ENCODE assay signal across 8 cellular contexts in the genomic region with DNA sequence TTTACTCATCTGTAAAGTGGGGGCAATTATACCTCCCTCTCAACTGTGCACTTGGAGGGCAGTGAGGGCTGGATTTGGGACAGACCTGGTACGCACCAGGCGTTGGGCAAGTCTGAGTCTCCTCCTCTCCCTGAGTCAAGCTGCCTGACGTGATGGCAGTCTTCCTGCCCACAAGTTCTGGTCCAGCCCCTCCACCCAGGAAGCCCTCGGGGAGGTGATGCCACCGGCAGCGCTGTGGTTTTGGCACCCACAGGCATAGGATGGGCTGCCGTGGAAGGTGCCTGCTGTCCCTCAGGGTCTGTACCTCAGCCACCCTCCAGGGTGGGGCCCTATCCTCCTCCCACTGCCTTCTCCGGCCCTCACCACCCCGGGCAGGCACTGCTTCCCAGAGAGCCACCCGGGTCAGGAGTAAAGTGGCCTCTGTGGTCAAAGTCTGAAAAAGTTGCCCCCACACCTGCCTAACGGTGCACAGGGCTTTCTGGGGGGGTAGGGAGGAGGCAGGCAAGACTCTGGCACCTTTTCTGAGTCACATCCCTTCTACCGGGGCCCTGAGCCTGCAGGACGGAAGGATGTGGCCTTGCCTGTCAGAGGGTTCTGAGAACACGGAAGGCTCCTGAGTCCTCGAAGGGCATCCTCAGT. TPM values are rescaled to one million over a fixed set of nuclear protein-coding genes. Genes with fewer than 3 reads are reported as not detected.
A peak's percentile ranks its signal among the peaks of the same experiment; 100 is the strongest.
DNase-seq lines count a peak whose midpoint lies in the region; ATAC-seq, FAIRE-seq and TF ChIP-seq lines count a peak whose summit lies in the region.

No MANE protein-coding gene starts in this region.

- no peak overlapping the region for H3K4me3 Mint-ChIP-seq in CD14-positive monocyte

- no peak overlapping the region for H3K27ac ChIP-seq in kidney (ENCODE audit: low read depth in 2 of 2, low read length in 2 of 2)

- no peaks in the 10 kb centered on the region for H3K36me3 ChIP-seq in Loucy (ENCODE audit: insufficient read depth, low read length)
- H3K36me3 ChIP-seq in kidney (ENCODE audit: control insufficient read depth in 1 of 2, insufficient read depth in 2 of 2, low read length in 2 of 2) = no peaks in the 10 kb centered on the region

- no peak for ATAC-seq in GM21423 (IDR thresholded peaks at IDR 0.05; ENCODE audit: unreplicated experiment)

- H3K9ac ChIP-seq in Loucy (ENCODE audit: low read depth, low read length, poor library complexity, severe bottlenecking) (peak overlapping the region; percentile 77), kidney (ENCODE audit: low read length in 2 of 2) (no peak overlapping the region)

- H3K4me2 ChIP-seq in Loucy (ENCODE audit: low read depth, low read length, poor library complexity, severe bottlenecking) = peak overlapping the region; percentile 84

- no peaks in the 10 kb centered on the region for H3K9me3 ChIP-seq in Loucy (ENCODE audit: insufficient read depth, low read depth, low read length)
- H3K9me3 ChIP-seq in kidney (ENCODE audit: control insufficient read depth in 1 of 2, low read length in 2 of 2) = no peaks in the 10 kb centered on the region

- H3K4me3 ChIP-seq in Loucy (ENCODE audit: low read length, poor library complexity, severe bottlenecking) = peak overlapping the region; percentile 66
- no peak overlapping the region for H3K4me3 ChIP-seq in kidney (ENCODE audit: low read length in 2 of 2)

- no peaks in the 10 kb centered on the region for H3K9me2 ChIP-seq in Loucy (replicated peaks; ENCODE audit: low read depth, low read length)

- no peaks in the 10 kb centered on the region for H3K27me3 ChIP-seq in Loucy (ENCODE audit: insufficient read depth, low read length, poor library complexity, severe bottlenecking)

- peaks cover 2 to 14% (median 5%) of the 10 kb centered on the region in 3 donors for H3K27me3 Mint-ChIP-seq in CD14-positive monocyte (ENCODE audit: low read depth in 3 of 3)

- no peak overlapping the region for H3K27ac Mint-ChIP-seq in CD14-positive monocyte

- H3K4me1 Mint-ChIP-seq in CD14-positive monocyte = peaks cover 24% of the 10 kb centered on the region

- H3K9me3 Mint-ChIP-seq in CD14-positive monocyte = no peaks in the 10 kb centered on the region

- H2AFZ ChIP-seq in Loucy (ENCODE audit: low read length) = peak overlapping the region; percentile 10

- peaks cover 7 to 8% of the 10 kb centered on the region in 2 donors for H3K36me3 Mint-ChIP-seq in CD14-positive monocyte

- TF ChIP-seq CTCF in Loucy (conservative IDR thresholded peaks at IDR 0.05; ENCODE audit: low read length) = no peak
- TF ChIP-seq CTCF in kidney (IDR thresholded peaks at IDR 0.05; ENCODE audit: borderline replicate concordance, extremely low read depth, insufficient read depth) = no peak
- TF ChIP-seq CTCF in CD14-positive monocyte (IDR thresholded peaks at IDR 0.05) = no peak

- H3K4me1 ChIP-seq in Loucy (ENCODE audit: insufficient read depth, low read length, poor library complexity, severe bottlenecking) = peaks cover 64% of the 10 kb centered on the region
- no peaks in the 10 kb centered on the region for H3K4me1 ChIP-seq in kidney (ENCODE audit: control insufficient read depth in 1 of 2, insufficient read depth in 1 of 2, low read depth in 1 of 2, low read length in 2 of 2)

- no peak for FAIRE-seq in kidney (lab: Jason Lieb, UNC)

- intact Hi-C loops in kidney (cut with DNase I) = no loop called here
- intact Hi-C loops in CD14-positive monocyte (cut with micrococcal nuclease) = no loop called here

- no peaks in the 10 kb centered on the region for H4K20me1 ChIP-seq in Loucy (ENCODE audit: insufficient read depth, low read length, poor library complexity, severe bottlenecking)

- peaks cover 6% of the 10 kb centered on the region; the same call in 1 of the 2 replicates for H3K79me2 ChIP-seq in Loucy (ENCODE audit: insufficient read depth, low read length)

- H3F3A ChIP-seq in Loucy (ENCODE audit: low read depth) = peaks cover 4% of the 10 kb centered on the region; the same call in 1 of the 2 replicates

- peak; percentile 82 for DNase-seq in activated CD8-positive, alpha-beta memory T cell treated with anti-CD3 and anti-CD28 coated beads, Interleukin-2, amount 50 U/mL, for 1 hour (ENCODE audit: extremely low read depth)
- DNase-seq in kidney (peak; percentile 73), nucleus accumbens (lab: John Stamatoyannopoulos, UW) (no peak), COR-L47 (lab: John Stamatoyannopoulos, UW) (no peak), CD14-positive monocyte (ENCODE audit: low spot score) (no peak)
- peak; percentile 56 for DNase-seq in stimulated activated CD8-positive, alpha-beta memory T cell treated with anti-CD3 and anti-CD28 coated beads, Interleukin-7, amount 100 ng/mL, for 24 hours (ENCODE audit: low read depth)

RNA-seq across cellular contexts. Expression of a gene that starts 6.5 kb away (rescaled TPM):
- total RNA-seq in kidney = 0.79 TPM
- polyA plus RNA-seq in kidney (ENCODE audit: insufficient read depth, low read depth, low replicate concordance) (not detected), CD14-positive monocyte (not detected)

RNA-seq across cellular contexts. Expression of a gene that starts 13.5 kb away (rescaled TPM):
- total RNA-seq in kidney = 12.5 TPM
- polyA plus RNA-seq in kidney (ENCODE audit: insufficient read depth, low read depth, low replicate concordance) (4.8 TPM), CD14-positive monocyte (10 to 100 TPM; 64.5 to 73.6 TPM)

RNA-seq across cellular contexts. Expression of a gene that starts 49.9 kb away (rescaled TPM):
- 16.3 TPM for total RNA-seq in kidney
- polyA plus RNA-seq in kidney (ENCODE audit: insufficient read depth, low read depth, low replicate concordance) (6.9 TPM), CD14-positive monocyte (1 to 10 TPM; 4.4 to 8.0 TPM)

Comparison
In these comparisons a context has a peak if more than half of its experiments do, and no peak if none do; other contexts are left out.
1. DNase-seq: peak in activated CD8-positive, alpha-beta memory T cell treated with anti-CD3 and anti-CD28 coated beads, Interleukin-2, amount 50 U/mL, for 1 hour (single experiment), kidney (single experiment) and stimulated activated CD8-positive, alpha-beta memory T cell treated with anti-CD3 and anti-CD28 coated beads, Interleukin-7, amount 100 ng/mL, for 24 hours (single experiment); none in nucleus accumbens (0 of 56), COR-L47 (single experiment) and CD14-positive monocyte (single experiment).
2. RNA of a gene that starts 13.5 kb away (polyA plus RNA-seq): 64.5 to 73.6 TPM in CD14-positive monocyte; 4.8 TPM in kidney (single experiment); every median in the first group is over 10 times any median in the second.